ENCODE assay signal across 9 cellular contexts in the genomic region with DNA sequence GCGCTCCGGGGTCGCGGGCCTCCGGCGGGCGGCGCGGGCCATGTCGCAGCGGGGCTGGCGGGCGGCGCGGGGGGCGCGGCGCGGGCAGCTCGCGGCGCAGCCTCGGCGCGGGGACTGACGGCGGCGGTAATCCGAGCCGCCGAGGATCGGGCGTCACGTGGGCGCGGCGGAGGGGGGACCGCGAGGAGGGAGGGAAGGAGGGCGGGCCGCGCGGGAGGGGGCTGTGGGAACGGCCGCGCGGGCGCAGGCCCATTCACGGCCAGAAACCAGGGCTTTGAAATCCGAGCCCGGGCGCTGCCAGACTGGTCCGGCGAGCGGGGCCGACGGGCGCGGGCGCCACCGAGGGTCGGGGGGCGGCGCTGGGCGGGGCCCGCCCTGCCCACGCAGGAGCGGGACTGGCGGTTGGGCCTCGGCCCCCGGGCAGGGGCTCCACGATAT. TPM values are rescaled to one million over a fixed set of nuclear protein-coding genes. Genes with fewer than 3 reads are reported as not detected.
DNase-seq lines count a peak whose midpoint lies in the region; ATAC-seq and FAIRE-seq lines count a peak whose summit lies in the region.
"Had no signal": no experiment of that assay in that cellular context is flagged by ENCODE, and none has a peak within 500 bp of the region (broad histone marks: within the 10 kb centered on the region; RNA-seq: fewer than 3 reads in every experiment).

A gene with protein sequence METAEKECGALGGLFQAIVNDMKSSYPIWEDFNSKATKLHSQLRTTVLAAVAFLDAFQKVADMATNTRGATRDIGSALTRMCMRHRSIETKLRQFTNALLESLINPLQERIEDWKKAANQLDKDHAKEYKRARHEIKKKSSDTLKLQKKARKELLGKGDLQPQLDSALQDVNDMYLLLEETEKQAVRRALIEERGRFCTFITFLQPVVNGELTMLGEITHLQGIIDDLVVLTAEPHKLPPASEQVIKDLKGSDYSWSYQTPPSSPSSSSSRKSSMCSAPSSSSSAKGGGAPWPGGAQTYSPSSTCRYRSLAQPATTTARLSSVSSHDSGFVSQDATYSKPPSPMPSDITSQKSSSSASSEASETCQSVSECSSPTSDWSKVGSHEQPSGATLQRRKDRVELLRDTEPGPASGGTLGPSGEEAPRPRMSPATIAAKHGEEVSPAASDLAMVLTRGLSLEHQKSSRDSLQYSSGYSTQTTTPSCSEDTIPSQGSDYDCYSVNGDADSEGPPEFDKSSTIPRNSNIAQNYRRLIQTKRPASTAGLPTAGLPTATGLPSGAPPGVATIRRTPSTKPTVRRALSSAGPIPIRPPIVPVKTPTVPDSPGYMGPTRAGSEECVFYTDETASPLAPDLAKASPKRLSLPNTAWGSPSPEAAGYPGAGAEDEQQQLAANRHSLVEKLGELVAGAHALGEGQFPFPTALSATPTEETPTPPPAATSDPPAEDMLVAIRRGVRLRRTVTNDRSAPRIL (minus strand): TSS at position 116 of the 438 bp plus-strand sequence. CDS start 262 bp downstream, outside the sequence.

- H3K27me3 ChIP-seq in iPS-20b (ENCODE audit: insufficient read depth, low read length): peaks cover 17% of the 10 kb centered on the region; the same call in 1 of the 2 replicates

- peak within 1 kb of the TSS; percentile 41; the same call in 1 of the 2 replicates for H3K9ac ChIP-seq in iPS-20b (ENCODE audit: low read depth, low read length)

- H3K27ac ChIP-seq in iPS-20b (ENCODE audit: low read length): no peak within 1 kb of the TSS

- H3K4me3 Mint-ChIP-seq in central memory CD8-positive, alpha-beta T cell: peak within 1 kb of the TSS; percentile 45

- peak; percentile 45 for DNase-seq in COLO829 (ENCODE audit: low spot score)
- DNase-seq in HTR-8/SVneo (ENCODE audit: insufficient read length, low spot score): peak; percentile 83
- DNase-seq in RPMI7951 (ENCODE audit: low read depth): peak; percentile 86
- DNase-seq in central memory CD8-positive, alpha-beta T cell (ENCODE audit: low spot score in 2 of 2): no peak
- DNase-seq in skeletal muscle cell (ENCODE audit: low read depth): peak; percentile 67
- no peak for DNase-seq in NK-92 treated with Interleukin-12 subunit alpha and Interleukin-12 subunit beta, amount 100 ng/mL, for 24 hours (lab: John Stamatoyannopoulos, UW)

- H3K36me3 Mint-ChIP-seq in central memory CD8-positive, alpha-beta T cell (ENCODE audit: insufficient read depth): peaks cover 3% of the 10 kb centered on the region

- peak; percentile 92 for FAIRE-seq in HTR-8/SVneo (lab: Jason Lieb, UNC)

- H3K4me1 Mint-ChIP-seq in central memory CD8-positive, alpha-beta T cell: no peaks in the 10 kb centered on the region

- ATAC-seq in central memory CD8-positive, alpha-beta T cell (replicated peaks; ENCODE audit: extremely low read depth, poor library complexity, severe bottlenecking): no peak
- ATAC-seq in HG03469 (IDR thresholded peaks at IDR 0.05; ENCODE audit: unreplicated experiment): no peak

- H3K27me3 Mint-ChIP-seq in central memory CD8-positive, alpha-beta T cell: no peaks in the 10 kb centered on the region

- no peaks in the 10 kb centered on the region for H3K36me3 ChIP-seq in iPS-20b (ENCODE audit: insufficient read depth, low read depth, low read length)

- no peak within 1 kb of the TSS for H3K27ac Mint-ChIP-seq in central memory CD8-positive, alpha-beta T cell (ENCODE audit: low read depth)
- H3K27ac Mint-ChIP-seq: T-helper 1 cell treated with Interleukin-12 subunit alpha and Interleukin-12 subunit beta and Interleukin-4 antibody, amounts not matched to agents 30 μg/mL and 1 μg/mL, for 36 hours had no signal

- H3K9me3 Mint-ChIP-seq in central memory CD8-positive, alpha-beta T cell: no peaks in the 10 kb centered on the region
- H3K9me3 Mint-ChIP-seq: T-helper 1 cell treated with Interleukin-12 subunit alpha and Interleukin-12 subunit beta and Interleukin-4 antibody, amounts not matched to agents 30 μg/mL and 1 μg/mL, for 36 hours had no signal

- no peaks in the 10 kb centered on the region for H3K9me3 ChIP-seq in iPS-20b (ENCODE audit: insufficient read depth, low read depth, low read length)

- H3K4me3 ChIP-seq in iPS-20b (ENCODE audit: low read length): peak within 1 kb of the TSS; percentile 76
- H3K4me3 ChIP-seq in skeletal muscle cell (ENCODE audit: low read depth, low read length): peak within 1 kb of the TSS; percentile 83

- peaks cover 12% of the 10 kb centered on the region; the same call in 1 of the 2 replicates for H3K4me1 ChIP-seq in iPS-20b (ENCODE audit: insufficient read depth, low read length)

RNA-seq across cellular contexts. Expression of the gene that starts here (rescaled TPM):
- total RNA-seq in RPMI7951 (2014; rRNA removed; shearing (Covaris generic)): 7.3 and 22.1 TPM in 2 replicates

Comparison
In these comparisons a context has a peak if more than half of its experiments do, and no peak if none do; other contexts are left out.
1. DNase-seq: peak in COLO829 (single experiment), HTR-8/SVneo (single experiment), RPMI7951 (single experiment) and skeletal muscle cell (single experiment); none in central memory CD8-positive, alpha-beta T cell (0 of 2) and NK-92 treated with Interleukin-12 subunit alpha and Interleukin-12 subunit beta, amount 100 ng/mL, for 24 hours (single experiment).